14 cellular contexts compared by ENCODE assay signal in genomic region chr15:85672338-85673097, GRCh38.
A peak's percentile ranks its signal among the peaks of the same experiment; 100 is the strongest.
DNase-seq lines count a peak whose midpoint lies in the region; ATAC-seq and TF ChIP-seq lines count a peak whose summit lies in the region.
"Had no signal": no experiment of that assay in that cellular context is flagged by ENCODE, and none has a peak within 500 bp of the region (broad histone marks: within the 10 kb centered on the region; RNA-seq: fewer than 3 reads in every experiment).

No MANE protein-coding gene starts in this region.

- no peaks in the 10 kb centered on the region for H3K27me3 Mint-ChIP-seq in nephron (ENCODE audit: low read depth)

- intact Hi-C loops in Right ventricle myocardium inferior (cut with DNase I) (no loop called here), esophagus squamous epithelium (cut with DNase I) (no loop called here), upper lobe of right lung (cut with DNase I) (no loop called here)

- H3K9me3 Mint-ChIP-seq in nephron = no peaks in the 10 kb centered on the region

- 38 to 62% methylated on average over 1 of the region's 1 CpG for WGBS in esophagus squamous epithelium, 2 donors

- H3K4me3 ChIP-seq in cardiac muscle cell (no peak overlapping the region), esophagus squamous epithelium (no peak overlapping the region), upper lobe of right lung (no peak overlapping the region)
- H3K4me3 ChIP-seq: body of pancreas had no signal

- peak overlapping the region; percentile 20 for H3K27ac ChIP-seq in cardiac muscle cell
- peak overlapping the region in 3 of 4 donors; percentile 51 to 86 (median 60) for H3K27ac ChIP-seq in esophagus squamous epithelium
- H3K27ac ChIP-seq in upper lobe of right lung = peak overlapping the region; percentile 8

- TF ChIP-seq CTCF in cardiac muscle cell (IDR thresholded peaks at IDR 0.05; ENCODE audit: low read depth, low read length) (no peak), esophagus squamous epithelium (IDR thresholded peaks at IDR 0.05) (no peak), nephron (IDR thresholded peaks at IDR 0.05; ENCODE audit: unreplicated experiment in 3 of 3) (no peak), upper lobe of right lung (IDR thresholded peaks at IDR 0.05) (no peak)

- H3K4me3 Mint-ChIP-seq in nephron = no peak overlapping the region

- TF ChIP-seq POLR2A in esophagus squamous epithelium (IDR thresholded peaks at IDR 0.05) = no peak

- H3K27me3 ChIP-seq in cardiac muscle cell (no peaks in the 10 kb centered on the region), esophagus squamous epithelium (no peaks in the 10 kb centered on the region), upper lobe of right lung (no peaks in the 10 kb centered on the region)
- H3K27me3 ChIP-seq: body of pancreas had no signal

- peaks cover 76% of the 10 kb centered on the region for H3K36me3 Mint-ChIP-seq in nephron (ENCODE audit: low read depth)

- H3K9me3 ChIP-seq in cardiac muscle cell (ENCODE audit: low read depth) = no peaks in the 10 kb centered on the region
- no peaks in the 10 kb centered on the region for H3K9me3 ChIP-seq in esophagus squamous epithelium
- H3K9me3 ChIP-seq in upper lobe of right lung = no peaks in the 10 kb centered on the region
- H3K9me3 ChIP-seq: body of pancreas had no signal

- peaks cover 22% of the 10 kb centered on the region for H3K36me3 ChIP-seq in cardiac muscle cell
- H3K36me3 ChIP-seq in esophagus squamous epithelium = peaks cover 4 to 93% (median 11%) of the 10 kb centered on the region in 3 donors
- H3K36me3 ChIP-seq in upper lobe of right lung = peaks cover 91% of the 10 kb centered on the region

- no peak for ATAC-seq in Right ventricle myocardium inferior
- no peak for ATAC-seq in upper lobe of right lung
- no peak for ATAC-seq in GM21423 (IDR thresholded peaks at IDR 0.05; ENCODE audit: unreplicated experiment)
- ATAC-seq: body of pancreas had no signal

- H3K4me1 ChIP-seq in cardiac muscle cell (ENCODE audit: low read depth) = peaks cover 26% of the 10 kb centered on the region
- peaks cover 12 to 47% (median 18%) of the 10 kb centered on the region in 3 donors for H3K4me1 ChIP-seq in esophagus squamous epithelium
- H3K4me1 ChIP-seq in upper lobe of right lung = peaks cover 17% of the 10 kb centered on the region

- peaks cover 20% of the 10 kb centered on the region for H3K4me1 Mint-ChIP-seq in nephron

- H3K27ac Mint-ChIP-seq in nephron = peak overlapping the region in 2 of 3 experiments; percentile 46 to 61

- DNase-seq in cardiac muscle cell (ENCODE audit: low read depth in 1 of 2, low spot score in 1 of 2) = no peak
- no peak for DNase-seq in Right ventricle myocardium inferior (ENCODE audit: missing footprints)
- DNase-seq in esophagus squamous epithelium (lab: John Stamatoyannopoulos, UW) = no peak
- no peak for DNase-seq in upper lobe of right lung
- no peak for DNase-seq in SW 1271 (lab: John Stamatoyannopoulos, UW)
- DNase-seq in T-helper 9 cell = no peak
- DNase-seq: activated CD8-positive, alpha-beta memory T cell treated with anti-CD3 and anti-CD28 coated beads, Interleukin-2, amount 50 U/mL, for 48 hours; body of pancreas; DMS79 treated with DMSO at 0.1 percent for 48 hours; NCI-H1417; NCI-H526 treated with DMSO at 0.1 percent for 48 hours; small intestine had no signal

Comparison
In these comparisons a context has a peak if more than half of its experiments do, and no peak if none do; other contexts are left out.
1. H3K27ac ChIP-seq: peak in every context shown above with its lines; median percentile 60 in esophagus squamous epithelium; 20 in cardiac muscle cell; 8 in upper lobe of right lung.